In the genomic region with DNA sequence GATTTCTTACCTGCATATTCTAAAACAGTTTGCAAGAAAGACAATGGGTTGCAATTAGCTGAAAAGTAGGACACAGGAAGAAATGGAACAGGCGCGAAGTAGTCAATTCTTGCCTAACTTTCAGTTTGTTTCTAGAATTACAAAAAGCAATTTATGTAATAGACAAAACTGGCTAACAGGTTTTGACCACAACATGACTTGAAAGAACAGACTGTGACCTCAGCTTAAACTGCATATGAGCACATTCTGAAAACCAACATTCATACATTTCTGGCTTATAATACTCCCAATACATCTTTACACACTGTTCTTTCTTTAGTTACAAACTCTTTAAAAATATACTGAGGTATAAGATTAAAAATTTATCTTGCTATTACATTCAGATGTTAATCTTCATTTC, we compare ENCODE assay signal across 16 cellular contexts.
DNase-seq lines count a peak whose midpoint lies in the region; ATAC-seq, FAIRE-seq and TF ChIP-seq lines count a peak whose summit lies in the region.
"Had no signal": no experiment of that assay in that cellular context is flagged by ENCODE, and none has a peak within 500 bp of the region (broad histone marks: within the 10 kb centered on the region; RNA-seq: fewer than 3 reads in every experiment).

No MANE protein-coding gene starts in this region.

- H3K27me3 ChIP-seq in suprapubic skin, result no peaks in the 10 kb centered on the region
- H3K27me3 ChIP-seq: BLaER1 treated with 17β-estradiol and CSF1 and Interleukin-3, amounts not matched to agents 10 nM and 100 nM; left lung had no signal

- H3K4me1 Mint-ChIP-seq in immature natural killer cell (peaks cover 32 to 37% of the 10 kb centered on the region in 2 donors), glutamatergic neuron (ENCODE audit: low read depth, unreplicated experiment) (peaks cover 17% of the 10 kb centered on the region)

- FAIRE-seq in D721Med (lab: Jason Lieb, UNC), result peak; percentile 63

- H3K9me3 ChIP-seq in suprapubic skin, result no peaks in the 10 kb centered on the region
- H3K9me3 ChIP-seq: BLaER1 treated with 17β-estradiol and CSF1 and Interleukin-3, amounts not matched to agents 10 nM and 100 nM; esophagus squamous epithelium; left lung had no signal

- peak; percentile 46 for ATAC-seq in GM21367 (IDR thresholded peaks at IDR 0.05; ENCODE audit: unreplicated experiment)
- ATAC-seq: left lung had no signal

- H3K36me3 ChIP-seq in suprapubic skin, result no peaks in the 10 kb centered on the region
- H3K36me3 ChIP-seq: BLaER1 treated with 17β-estradiol and CSF1 and Interleukin-3, amounts not matched to agents 10 nM and 100 nM; esophagus squamous epithelium; left lung had no signal

- H3K27me3 Mint-ChIP-seq in immature natural killer cell (ENCODE audit: low read depth in 3 of 3), result no peaks in the 10 kb centered on the region
- H3K27me3 Mint-ChIP-seq in glutamatergic neuron (ENCODE audit: unreplicated experiment), result peaks cover 2% of the 10 kb centered on the region

- DNase-seq in D721Med (ENCODE audit: insufficient read length, low spot score) (no peak), SKM-1 (lab: John Stamatoyannopoulos, UW; ENCODE audit: unreplicated experiment) (peak; percentile 33), immature natural killer cell (peak; percentile 38 to 62 (median 51)), suprapubic skin (ENCODE audit: low spot score in 2 of 2) (no peak), glutamatergic neuron (no peak), NCI-H187 treated with DMSO at 0.1 percent for 48 hours (lab: John Stamatoyannopoulos, UW) (no peak)
- DNase-seq in stimulated activated CD4-positive, alpha-beta T cell treated with anti-CD3 and anti-CD28 coated beads, Interleukin-4, amount 100 ng/mL, for 24 hours, result no peak
- DNase-seq: activated effector memory CD4-positive, alpha-beta T cell treated with Interleukin-2 at 50 U/mL for 16 hours; DMS79 treated with DMSO at 0.1 percent for 48 hours; esophagus squamous epithelium; left lung; NCI-H510A treated with DMSO at 0.1 percent for 48 hours; stimulated activated CD4-positive, alpha-beta T cell treated with anti-CD3 and anti-CD28 coated beads, Interleukin-15, amount 100 ng/mL, for 24 hours had no signal

- peak overlapping the region; percentile 31 to 91 (median 62) for H3K27ac Mint-ChIP-seq in immature natural killer cell
- no peak overlapping the region for H3K27ac Mint-ChIP-seq in glutamatergic neuron (ENCODE audit: unreplicated experiment)
- H3K27ac Mint-ChIP-seq: progenitor cell of endocrine pancreas had no signal

- H3K4me3 Mint-ChIP-seq in immature natural killer cell (peak overlapping the region; percentile 40 to 81 (median 72)), glutamatergic neuron (ENCODE audit: unreplicated experiment) (no peak overlapping the region)

- TF ChIP-seq CTCF in D721Med (IDR thresholded peaks at IDR 0.05; ENCODE audit: insufficient read depth, missing control alignments), result no peak
- TF ChIP-seq CTCF in suprapubic skin (IDR thresholded peaks at IDR 0.05), result no peak
- TF ChIP-seq CTCF in glutamatergic neuron (IDR thresholded peaks at IDR 0.05; ENCODE audit: partially characterized antibody, unreplicated experiment), result no peak

- no peaks in the 10 kb centered on the region for H3K9me3 Mint-ChIP-seq in immature natural killer cell
- peaks cover 1% of the 10 kb centered on the region for H3K9me3 Mint-ChIP-seq in glutamatergic neuron (ENCODE audit: unreplicated experiment)

- 85% methylated on average over 2 of the region's 2 CpGs for WGBS in suprapubic skin

- TF ChIP-seq POLR2A in suprapubic skin (IDR thresholded peaks at IDR 0.05), result no peak

- no peak overlapping the region for H3K27ac ChIP-seq in suprapubic skin
- H3K27ac ChIP-seq: BLaER1 treated with 17β-estradiol and CSF1 and Interleukin-3, amounts not matched to agents 10 nM and 100 nM; left lung had no signal

- H3K4me1 ChIP-seq in suprapubic skin, result peaks cover 12% of the 10 kb centered on the region

- no peaks in the 10 kb centered on the region for H3K36me3 Mint-ChIP-seq in immature natural killer cell
- no peaks in the 10 kb centered on the region for H3K36me3 Mint-ChIP-seq in glutamatergic neuron (ENCODE audit: unreplicated experiment)

- H3K4me3 ChIP-seq in suprapubic skin, result no peak overlapping the region
- H3K4me3 ChIP-seq: BLaER1 treated with 17β-estradiol and CSF1 and Interleukin-3, amounts not matched to agents 10 nM and 100 nM; esophagus squamous epithelium; left lung had no signal

- TF ChIP-seq EP300 in suprapubic skin (IDR thresholded peaks at IDR 0.05), result no peak

Comparison
In these comparisons a context has a peak if more than half of its experiments do, and no peak if none do; other contexts are left out.
1. DNase-seq: peak in SKM-1 (single experiment) and immature natural killer cell (3 of 3); none in D721Med (single experiment), suprapubic skin (0 of 2), stimulated activated CD4-positive, alpha-beta T cell treated with anti-CD3 and anti-CD28 coated beads, Interleukin-4, amount 100 ng/mL, for 24 hours (single experiment), glutamatergic neuron (single experiment) and NCI-H187 treated with DMSO at 0.1 percent for 48 hours (single experiment).